1 cellular context compared by ENCODE assay signal in the genomic region with DNA sequence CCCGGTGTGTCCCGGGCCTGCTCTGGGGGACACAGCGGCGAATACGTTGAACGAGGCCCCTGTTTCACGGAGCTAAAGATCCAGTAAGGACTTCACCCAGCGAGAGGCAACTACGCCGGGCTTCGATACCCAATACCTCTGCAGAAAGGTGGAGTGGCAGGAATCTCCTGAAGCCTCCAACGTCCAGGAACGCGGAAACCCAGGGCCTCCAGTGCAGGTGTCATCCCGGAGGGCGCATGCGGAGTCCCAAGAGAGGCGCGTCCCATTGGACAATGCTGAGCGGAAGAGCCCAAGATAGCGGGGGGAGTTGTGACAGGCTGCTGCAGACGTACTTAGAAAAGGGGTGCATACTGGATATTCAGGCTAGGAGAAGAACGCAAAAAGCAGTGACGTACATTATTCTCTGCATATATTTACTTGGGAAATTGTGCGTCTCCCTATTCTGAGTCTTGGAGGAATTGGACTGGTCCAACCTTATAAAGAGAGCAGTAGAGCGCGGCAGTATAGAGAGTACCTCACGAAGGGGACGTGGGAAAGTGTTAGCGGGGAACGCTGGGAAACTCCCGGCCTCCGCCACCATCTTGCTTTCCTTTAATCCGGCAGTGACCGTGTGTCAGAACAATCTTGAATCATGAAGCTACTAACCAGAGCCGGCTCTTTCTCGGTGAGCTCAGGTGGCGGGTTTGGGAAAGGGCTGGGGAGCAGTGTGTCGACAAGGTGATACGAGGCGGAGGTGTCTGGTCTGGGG.
A peak's percentile ranks its signal among the peaks of the same experiment; 100 is the strongest.
TF ChIP-seq lines count a peak whose summit lies in the region.

UQCRC2 (plus strand) TSS at position 569 of the 748 bp plus-strand sequence; CDS start at position 632, 63 bp downstream.

TF ChIP-seq in HepG2, 621 proteins besides CTCF, POLR2A, EP300 and RAD21 (continued from another document and continues in another):
- TF ChIP-seq, protein P1, sequence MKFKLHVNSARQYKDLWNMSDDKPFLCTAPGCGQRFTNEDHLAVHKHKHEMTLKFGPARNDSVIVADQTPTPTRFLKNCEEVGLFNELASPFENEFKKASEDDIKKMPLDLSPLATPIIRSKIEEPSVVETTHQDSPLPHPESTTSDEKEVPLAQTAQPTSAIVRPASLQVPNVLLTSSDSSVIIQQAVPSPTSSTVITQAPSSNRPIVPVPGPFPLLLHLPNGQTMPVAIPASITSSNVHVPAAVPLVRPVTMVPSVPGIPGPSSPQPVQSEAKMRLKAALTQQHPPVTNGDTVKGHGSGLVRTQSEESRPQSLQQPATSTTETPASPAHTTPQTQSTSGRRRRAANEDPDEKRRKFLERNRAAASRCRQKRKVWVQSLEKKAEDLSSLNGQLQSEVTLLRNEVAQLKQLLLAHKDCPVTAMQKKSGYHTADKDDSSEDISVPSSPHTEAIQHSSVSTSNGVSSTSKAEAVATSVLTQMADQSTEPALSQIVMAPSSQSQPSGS (CRISPR knock-in tag; IDR thresholded peaks at IDR 0.05) = peak; percentile 64
- TF ChIP-seq, protein P2, sequence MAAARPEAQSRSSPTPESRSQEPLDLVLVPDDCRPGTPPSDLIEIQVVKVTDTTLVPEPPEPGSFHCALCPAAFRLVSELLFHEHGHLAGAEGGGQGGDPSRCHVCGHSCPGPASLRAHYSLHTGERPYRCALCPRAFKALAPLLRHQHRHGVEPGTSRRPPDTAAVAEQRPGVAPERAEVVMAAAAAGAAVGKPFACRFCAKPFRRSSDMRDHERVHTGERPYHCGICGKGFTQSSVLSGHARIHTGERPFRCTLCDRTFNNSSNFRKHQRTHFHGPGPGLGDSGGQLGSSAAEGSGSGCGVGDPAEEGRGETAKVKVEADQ (CRISPR knock-in tag; IDR thresholded peaks at IDR 0.05; ENCODE audit: borderline replicate concordance) = peak; percentile 43; the same call in 1 of the 2 replicates
- TF ChIP-seq, protein P3, sequence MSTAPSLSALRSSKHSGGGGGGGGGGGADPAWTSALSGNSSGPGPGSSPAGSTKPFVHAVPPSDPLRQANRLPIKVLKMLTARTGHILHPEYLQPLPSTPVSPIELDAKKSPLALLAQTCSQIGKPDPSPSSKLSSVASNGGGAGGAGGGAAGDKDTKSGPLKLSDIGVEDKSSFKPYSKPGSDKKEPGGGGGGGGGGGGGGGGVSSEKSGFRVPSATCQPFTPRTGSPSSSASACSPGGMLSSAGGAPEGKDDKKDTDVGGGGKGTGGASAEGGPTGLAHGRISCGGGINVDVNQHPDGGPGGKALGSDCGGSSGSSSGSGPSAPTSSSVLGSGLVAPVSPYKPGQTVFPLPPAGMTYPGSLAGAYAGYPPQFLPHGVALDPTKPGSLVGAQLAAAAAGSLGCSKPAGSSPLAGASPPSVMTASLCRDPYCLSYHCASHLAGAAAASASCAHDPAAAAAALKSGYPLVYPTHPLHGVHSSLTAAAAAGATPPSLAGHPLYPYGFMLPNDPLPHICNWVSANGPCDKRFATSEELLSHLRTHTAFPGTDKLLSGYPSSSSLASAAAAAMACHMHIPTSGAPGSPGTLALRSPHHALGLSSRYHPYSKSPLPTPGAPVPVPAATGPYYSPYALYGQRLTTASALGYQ (CRISPR knock-in tag; IDR thresholded peaks at IDR 0.05) = no peak
- TF ChIP-seq ZNF382 (CRISPR knock-in tag; IDR thresholded peaks at IDR 0.05; ENCODE audit: borderline replicate concordance) (no peak), ATF7-NPFF (CRISPR knock-in tag; IDR thresholded peaks at IDR 0.05; ENCODE audit: low read depth) (no peak; the same call in none of the 2 replicates), KDM1A (CRISPR knock-in tag; IDR thresholded peaks at IDR 0.05) (peak; percentile 5; the same call in 1 of the 2 replicates), PLSCR1 (CRISPR knock-in tag; IDR thresholded peaks at IDR 0.05; ENCODE audit: borderline replicate concordance) (no peak), CBX1 (IDR thresholded peaks at IDR 0.05; ENCODE audit: low read depth) (peak; percentile 10), SP2 (CRISPR knock-in tag; IDR thresholded peaks at IDR 0.05) (no peak), HDAC2 (CRISPR knock-in tag; IDR thresholded peaks at IDR 0.05) (peak; percentile 87), ZNF678 (CRISPR knock-in tag; IDR thresholded peaks at IDR 0.05) (no peak), ZNF276 (CRISPR knock-in tag; IDR thresholded peaks at IDR 0.05; ENCODE audit: low read depth) (0 out of 2 replicates have a peak, but pooled peaks have one; percentile 10), ZNF17 (CRISPR knock-in tag; IDR thresholded peaks at IDR 0.05) (no peak; the same call in 1 of the 2 replicates), GTF2F1 (IDR thresholded peaks at IDR 0.05; ENCODE audit: low read length) (peak; percentile 77; the same call in 1 of the 2 replicates), ISL2 (CRISPR knock-in tag; IDR thresholded peaks at IDR 0.05) (peak; percentile 69), ZNF737 (CRISPR knock-in tag; IDR thresholded peaks at IDR 0.05; ENCODE audit: borderline replicate concordance) (0 out of 2 replicates have a peak, but pooled peaks have one; percentile 73), MAZ (IDR thresholded peaks at IDR 0.05; ENCODE audit: borderline replicate concordance, low read depth, low read length) (peak; percentile 65), MAZ (CRISPR knock-in tag; IDR thresholded peaks at IDR 0.05; ENCODE audit: low read depth) (peak; percentile 80), MATR3 (CRISPR knock-in tag; IDR thresholded peaks at IDR 0.05) (no peak), HNRNPUL1 (IDR thresholded peaks at IDR 0.05; ENCODE audit: low read depth, low read length) (no peak), ZNF570 (CRISPR knock-in tag; IDR thresholded peaks at IDR 0.05; ENCODE audit: borderline replicate concordance) (peak; percentile 22; the same call in 1 of the 2 replicates), ZNF749 (CRISPR knock-in tag; IDR thresholded peaks at IDR 0.05; ENCODE audit: borderline replicate concordance) (no peak), PRDM4 (CRISPR knock-in tag; IDR thresholded peaks at IDR 0.05; ENCODE audit: borderline replicate concordance) (0 out of 2 replicates have a peak, but pooled peaks have one; percentile 46), ZEB1 (IDR thresholded peaks at IDR 0.05; ENCODE audit: insufficient replicate concordance, low read depth) (peak; percentile 88), MBD4 (IDR thresholded peaks at IDR 0.05; ENCODE audit: borderline replicate concordance, low read length) (no peak), ETV5 (CRISPR knock-in tag; IDR thresholded peaks at IDR 0.05; ENCODE audit: borderline replicate concordance) (peak; percentile 44; the same call in 1 of the 2 replicates), MTA3 (CRISPR knock-in tag; IDR thresholded peaks at IDR 0.05) (no peak), SRSF4 (IDR thresholded peaks at IDR 0.05; ENCODE audit: low read depth, low read length, poor library complexity, severe bottlenecking) (no peak)
- TF ChIP-seq, protein P4, sequence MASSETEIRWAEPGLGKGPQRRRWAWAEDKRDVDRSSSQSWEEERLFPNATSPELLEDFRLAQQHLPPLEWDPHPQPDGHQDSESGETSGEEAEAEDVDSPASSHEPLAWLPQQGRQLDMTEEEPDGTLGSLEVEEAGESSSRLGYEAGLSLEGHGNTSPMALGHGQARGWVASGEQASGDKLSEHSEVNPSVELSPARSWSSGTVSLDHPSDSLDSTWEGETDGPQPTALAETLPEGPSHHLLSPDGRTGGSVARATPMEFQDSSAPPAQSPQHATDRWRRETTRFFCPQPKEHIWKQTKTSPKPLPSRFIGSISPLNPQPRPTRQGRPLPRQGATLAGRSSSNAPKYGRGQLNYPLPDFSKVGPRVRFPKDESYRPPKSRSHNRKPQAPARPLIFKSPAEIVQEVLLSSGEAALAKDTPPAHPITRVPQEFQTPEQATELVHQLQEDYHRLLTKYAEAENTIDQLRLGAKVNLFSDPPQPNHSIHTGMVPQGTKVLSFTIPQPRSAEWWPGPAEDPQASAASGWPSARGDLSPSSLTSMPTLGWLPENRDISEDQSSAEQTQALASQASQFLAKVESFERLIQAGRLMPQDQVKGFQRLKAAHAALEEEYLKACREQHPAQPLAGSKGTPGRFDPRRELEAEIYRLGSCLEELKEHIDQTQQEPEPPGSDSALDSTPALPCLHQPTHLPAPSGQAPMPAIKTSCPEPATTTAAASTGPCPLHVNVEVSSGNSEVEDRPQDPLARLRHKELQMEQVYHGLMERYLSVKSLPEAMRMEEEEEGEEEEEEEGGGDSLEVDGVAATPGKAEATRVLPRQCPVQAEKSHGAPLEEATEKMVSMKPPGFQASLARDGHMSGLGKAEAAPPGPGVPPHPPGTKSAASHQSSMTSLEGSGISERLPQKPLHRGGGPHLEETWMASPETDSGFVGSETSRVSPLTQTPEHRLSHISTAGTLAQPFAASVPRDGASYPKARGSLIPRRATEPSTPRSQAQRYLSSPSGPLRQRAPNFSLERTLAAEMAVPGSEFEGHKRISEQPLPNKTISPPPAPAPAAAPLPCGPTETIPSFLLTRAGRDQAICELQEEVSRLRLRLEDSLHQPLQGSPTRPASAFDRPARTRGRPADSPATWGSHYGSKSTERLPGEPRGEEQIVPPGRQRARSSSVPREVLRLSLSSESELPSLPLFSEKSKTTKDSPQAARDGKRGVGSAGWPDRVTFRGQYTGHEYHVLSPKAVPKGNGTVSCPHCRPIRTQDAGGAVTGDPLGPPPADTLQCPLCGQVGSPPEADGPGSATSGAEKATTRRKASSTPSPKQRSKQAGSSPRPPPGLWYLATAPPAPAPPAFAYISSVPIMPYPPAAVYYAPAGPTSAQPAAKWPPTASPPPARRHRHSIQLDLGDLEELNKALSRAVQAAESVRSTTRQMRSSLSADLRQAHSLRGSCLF (CRISPR knock-in tag; IDR thresholded peaks at IDR 0.05; ENCODE audit: borderline replicate concordance) = peak; percentile 65; the same call in 1 of the 2 replicates
- TF ChIP-seq, protein P5, sequence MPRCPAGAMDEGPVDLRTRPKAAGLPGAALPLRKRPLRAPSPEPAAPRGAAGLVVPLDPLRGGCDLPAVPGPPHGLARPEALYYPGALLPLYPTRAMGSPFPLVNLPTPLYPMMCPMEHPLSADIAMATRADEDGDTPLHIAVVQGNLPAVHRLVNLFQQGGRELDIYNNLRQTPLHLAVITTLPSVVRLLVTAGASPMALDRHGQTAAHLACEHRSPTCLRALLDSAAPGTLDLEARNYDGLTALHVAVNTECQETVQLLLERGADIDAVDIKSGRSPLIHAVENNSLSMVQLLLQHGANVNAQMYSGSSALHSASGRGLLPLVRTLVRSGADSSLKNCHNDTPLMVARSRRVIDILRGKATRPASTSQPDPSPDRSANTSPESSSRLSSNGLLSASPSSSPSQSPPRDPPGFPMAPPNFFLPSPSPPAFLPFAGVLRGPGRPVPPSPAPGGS (CRISPR knock-in tag; IDR thresholded peaks at IDR 0.05) = peak; percentile 22; the same call in 1 of the 2 replicates
- TF ChIP-seq, protein P6, sequence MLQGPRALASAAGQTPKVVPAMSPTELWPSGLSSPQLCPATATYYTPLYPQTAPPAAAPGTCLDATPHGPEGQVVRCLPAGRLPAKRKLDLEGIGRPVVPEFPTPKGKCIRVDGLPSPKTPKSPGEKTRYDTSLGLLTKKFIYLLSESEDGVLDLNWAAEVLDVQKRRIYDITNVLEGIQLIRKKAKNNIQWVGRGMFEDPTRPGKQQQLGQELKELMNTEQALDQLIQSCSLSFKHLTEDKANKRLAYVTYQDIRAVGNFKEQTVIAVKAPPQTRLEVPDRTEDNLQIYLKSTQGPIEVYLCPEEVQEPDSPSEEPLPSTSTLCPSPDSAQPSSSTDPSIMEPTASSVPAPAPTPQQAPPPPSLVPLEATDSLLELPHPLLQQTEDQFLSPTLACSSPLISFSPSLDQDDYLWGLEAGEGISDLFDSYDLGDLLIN (CRISPR knock-in tag; IDR thresholded peaks at IDR 0.05; ENCODE audit: borderline replicate concordance) = 0 out of 2 replicates have a peak, but pooled peaks have one; percentile 42
- TF ChIP-seq, protein P7, sequence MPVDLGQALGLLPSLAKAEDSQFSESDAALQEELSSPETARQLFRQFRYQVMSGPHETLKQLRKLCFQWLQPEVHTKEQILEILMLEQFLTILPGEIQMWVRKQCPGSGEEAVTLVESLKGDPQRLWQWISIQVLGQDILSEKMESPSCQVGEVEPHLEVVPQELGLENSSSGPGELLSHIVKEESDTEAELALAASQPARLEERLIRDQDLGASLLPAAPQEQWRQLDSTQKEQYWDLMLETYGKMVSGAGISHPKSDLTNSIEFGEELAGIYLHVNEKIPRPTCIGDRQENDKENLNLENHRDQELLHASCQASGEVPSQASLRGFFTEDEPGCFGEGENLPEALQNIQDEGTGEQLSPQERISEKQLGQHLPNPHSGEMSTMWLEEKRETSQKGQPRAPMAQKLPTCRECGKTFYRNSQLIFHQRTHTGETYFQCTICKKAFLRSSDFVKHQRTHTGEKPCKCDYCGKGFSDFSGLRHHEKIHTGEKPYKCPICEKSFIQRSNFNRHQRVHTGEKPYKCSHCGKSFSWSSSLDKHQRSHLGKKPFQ (CRISPR knock-in tag; IDR thresholded peaks at IDR 0.05; ENCODE audit: insufficient replicate concordance) = peak; percentile 95
- TF ChIP-seq, protein P8, sequence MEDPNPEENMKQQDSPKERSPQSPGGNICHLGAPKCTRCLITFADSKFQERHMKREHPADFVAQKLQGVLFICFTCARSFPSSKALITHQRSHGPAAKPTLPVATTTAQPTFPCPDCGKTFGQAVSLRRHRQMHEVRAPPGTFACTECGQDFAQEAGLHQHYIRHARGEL (CRISPR knock-in tag; IDR thresholded peaks at IDR 0.05) = peak; percentile 92; the same call in 1 of the 2 replicates
